9 cellular contexts compared by ENCODE assay signal in the genomic region with DNA sequence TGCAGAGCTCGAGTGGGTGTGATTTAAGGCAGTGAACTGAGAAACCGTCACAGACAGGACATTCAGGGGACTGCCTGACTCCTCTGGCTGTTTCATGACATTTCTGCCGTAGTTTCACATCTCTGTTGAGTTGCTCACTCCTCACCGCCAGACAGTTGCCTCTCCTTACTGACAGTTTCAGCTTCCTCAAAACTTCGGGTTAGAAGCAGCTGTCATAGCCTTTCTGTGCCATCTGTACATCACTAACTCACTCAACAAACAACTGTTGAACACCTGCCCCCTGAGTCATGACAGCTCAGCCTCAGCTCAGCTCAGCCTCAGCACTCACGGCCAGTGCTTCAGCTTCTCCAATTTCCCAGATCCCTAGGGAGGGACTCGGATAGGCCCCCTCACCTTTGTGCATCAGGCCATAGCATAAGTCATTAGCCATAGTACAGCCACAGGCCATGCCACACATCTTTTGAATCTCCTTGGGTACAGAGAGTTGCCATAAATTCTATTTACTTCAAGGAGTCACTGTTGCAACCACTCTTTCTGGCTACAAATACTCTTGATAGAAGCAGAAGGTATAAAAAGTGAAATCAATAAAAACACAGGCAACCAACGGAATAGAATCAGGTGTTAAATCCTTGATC. TPM values are rescaled to one million over a fixed set of nuclear protein-coding genes. Genes with fewer than 3 reads are reported as not detected.
DNase-seq lines count a peak whose midpoint lies in the region; ATAC-seq, FAIRE-seq and TF ChIP-seq lines count a peak whose summit lies in the region.
"Had no signal": no experiment of that assay in that cellular context is flagged by ENCODE, and none has a peak within 500 bp of the region (broad histone marks: within the 10 kb centered on the region; RNA-seq: fewer than 3 reads in every experiment).

No MANE protein-coding gene starts in this region.

- no peaks in the 10 kb centered on the region for H3K27me3 ChIP-seq in thymus (ENCODE audit: control insufficient read depth, insufficient read depth)

- ATAC-seq in GM21360 (IDR thresholded peaks at IDR 0.05; ENCODE audit: unreplicated experiment) (peak; percentile 87), HG03521 (IDR thresholded peaks at IDR 0.05; ENCODE audit: unreplicated experiment) (peak; percentile 90)
- peak; percentile 89 to 93 for ATAC-seq in activated naive CD4-positive, alpha-beta T cell treated with anti-CD3 and anti-CD28 coated beads, Interleukin-2, amount 50 U/mL, for 72 hours

- no peaks in the 10 kb centered on the region for H3K9me3 ChIP-seq in thymus (ENCODE audit: control insufficient read depth)

- H3K27ac Mint-ChIP-seq in activated naive CD4-positive, alpha-beta T cell treated with anti-CD3 and anti-CD28 coated beads, Interleukin-2, amount 50 U/mL, for 72 hours = peak overlapping the region; percentile 34 to 92

- DNase-seq in GM13976 (ENCODE audit: low spot score) (peak; percentile 73), D721Med (ENCODE audit: insufficient read length, low spot score) (no peak), posterior vena cava (ENCODE audit: low spot score) (no peak), NCI-H1105 treated with DMSO at 0.1 percent for 48 hours (lab: John Stamatoyannopoulos, UW) (no peak)
- peak in 1 of 2 donors; percentile 27 for DNase-seq in activated naive CD4-positive, alpha-beta T cell treated with anti-CD3 and anti-CD28 coated beads, Interleukin-2, amount 50 U/mL, for 72 hours (ENCODE audit: low spot score in 2 of 2)

- intact Hi-C loops in posterior vena cava (cut with DNase I) = no loop called here

- no peak overlapping the region for H3K4me3 ChIP-seq in thymus (ENCODE audit: low read length)

- H3K27ac ChIP-seq in thymus (ENCODE audit: low read depth) = peak overlapping the region; percentile 36
- H3K27ac ChIP-seq: parathyroid adenoma had no signal

- no peak for TF ChIP-seq CTCF in GM13976 (IDR thresholded peaks at IDR 0.05; ENCODE audit: borderline replicate concordance, control extremely low read depth, extremely low read depth, insufficient read depth, missing control alignments)
- TF ChIP-seq CTCF in D721Med (IDR thresholded peaks at IDR 0.05; ENCODE audit: insufficient read depth, missing control alignments) = no peak

- peaks cover 0 to 8% of the 10 kb centered on the region in 2 donors for H3K9me3 Mint-ChIP-seq in activated naive CD4-positive, alpha-beta T cell treated with anti-CD3 and anti-CD28 coated beads, Interleukin-2, amount 50 U/mL, for 72 hours

- peaks cover 5% of the 10 kb centered on the region for H3K4me1 ChIP-seq in thymus (ENCODE audit: control insufficient read depth, insufficient read depth, low read length)
- H3K4me1 ChIP-seq: parathyroid adenoma had no signal

- H3K36me3 ChIP-seq in thymus (ENCODE audit: control insufficient read depth, insufficient read depth) = no peaks in the 10 kb centered on the region

- in situ Hi-C loops in GM13976 (cut with MboI; ENCODE audit: low sequenced_read_pairs, unreplicated experiment) = no loop called here

- 41% methylated on average over 8 of the region's 8 CpGs for WGBS in thymus

- H3K36me3 Mint-ChIP-seq in activated naive CD4-positive, alpha-beta T cell treated with anti-CD3 and anti-CD28 coated beads, Interleukin-2, amount 50 U/mL, for 72 hours = no peaks in the 10 kb centered on the region

- no peak for FAIRE-seq in D721Med (lab: Jason Lieb, UNC)

RNA-seq across cellular contexts. Expression of gene SLC15A4, which starts 6.2 kb away (rescaled TPM):
- 10 to 100 TPM; 22.7 to 28.8 TPM for total RNA-seq in activated naive CD4-positive, alpha-beta T cell treated with anti-CD3 and anti-CD28 coated beads, Interleukin-2, amount 50 U/mL, for 72 hours
- polyA plus RNA-seq in thymus = 24.7 TPM
- 10 to 100 TPM; 26.8 to 27.0 TPM for total RNA-seq in posterior vena cava

RNA-seq across cellular contexts. Expression of gene GLT1D1, which starts 23.3 kb away (rescaled TPM):
- total RNA-seq in activated naive CD4-positive, alpha-beta T cell treated with anti-CD3 and anti-CD28 coated beads, Interleukin-2, amount 50 U/mL, for 72 hours = under 1 TPM; 0.07 to 0.60 TPM
- 1.1 TPM for polyA plus RNA-seq in thymus
- 1 to 10 TPM in 1 of 2 donors, under 1 TPM in 1; 0.67 to 1.9 TPM for total RNA-seq in posterior vena cava
